7 cellular contexts compared by ENCODE assay signal in genomic region chr3:194255252-194256039, GRCh38.
DNase-seq lines count a peak whose midpoint lies in the region; ATAC-seq lines count a peak whose summit lies in the region.

No MANE protein-coding gene starts in this region.

- H3K4me3 Mint-ChIP-seq in activated naive CD4-positive, alpha-beta T cell treated with anti-CD3 and anti-CD28 coated beads for 36 hours, result peak overlapping the region; percentile 35

- ATAC-seq in GM21619 (IDR thresholded peaks at IDR 0.05; ENCODE audit: unreplicated experiment), result peak; percentile 42

- peaks cover 4% of the 10 kb centered on the region for H3K9me3 Mint-ChIP-seq in activated naive CD4-positive, alpha-beta T cell treated with anti-CD3 and anti-CD28 coated beads for 36 hours

- CTCF ChIA-PET in activated naive CD4-positive, alpha-beta T cell treated with anti-CD3 and anti-CD28 coated beads for 36 hours (lab: Charles Lee), result no interaction called here

- H3K4me1 Mint-ChIP-seq in activated naive CD4-positive, alpha-beta T cell treated with anti-CD3 and anti-CD28 coated beads for 36 hours (ENCODE audit: low read depth), result peaks cover 11% of the 10 kb centered on the region

- peak overlapping the region; percentile 56 for H3K27ac Mint-ChIP-seq in activated naive CD4-positive, alpha-beta T cell treated with anti-CD3 and anti-CD28 coated beads for 36 hours

- intact Hi-C loops in activated naive CD4-positive, alpha-beta T cell treated with anti-CD3 and anti-CD28 coated beads for 36 hours (cut with micrococcal nuclease), result loop anchor here (1.0 to 2.0 kb wide), 2 partner anchors 52 to 53 kb away; no protein-coding TSS in a partner anchor
- intact Hi-C loops in posterior cingulate gyrus (cut with DNase I), result no loop called here

- no peaks in the 10 kb centered on the region for H3K36me3 Mint-ChIP-seq in activated naive CD4-positive, alpha-beta T cell treated with anti-CD3 and anti-CD28 coated beads for 36 hours (ENCODE audit: low read depth)

- H3K27me3 Mint-ChIP-seq in activated naive CD4-positive, alpha-beta T cell treated with anti-CD3 and anti-CD28 coated beads for 36 hours (ENCODE audit: low read depth), result no peaks in the 10 kb centered on the region

- DNase-seq in SIG-M5 (lab: John Stamatoyannopoulos, UW), result peak; percentile 99
- DNase-seq in activated naive CD4-positive, alpha-beta T cell treated with anti-CD3 and anti-CD28 coated beads for 36 hours, result peak; percentile 78
- peak; percentile 39 for DNase-seq in medulla oblongata (ENCODE audit: extremely low spot score)
- DNase-seq in stimulated activated CD8-positive, alpha-beta memory T cell treated with anti-CD3 and anti-CD28 coated beads, Interleukin-7, amount 100 ng/mL, for 4 hours (ENCODE audit: low read depth in 2 of 2), result peak; percentile 25 to 36
- no peak for DNase-seq in NCI-H2107 treated with DMSO at 0.1 percent for 48 hours (lab: John Stamatoyannopoulos, UW; ENCODE audit: unreplicated experiment)
- no peak for DNase-seq in posterior cingulate gyrus

Comparison
In these comparisons a context has a peak if more than half of its experiments do, and no peak if none do; other contexts are left out.
1. DNase-seq: peak in SIG-M5 (single experiment), activated naive CD4-positive, alpha-beta T cell treated with anti-CD3 and anti-CD28 coated beads for 36 hours (single experiment), medulla oblongata (single experiment) and stimulated activated CD8-positive, alpha-beta memory T cell treated with anti-CD3 and anti-CD28 coated beads, Interleukin-7, amount 100 ng/mL, for 4 hours (2 of 2); none in NCI-H2107 treated with DMSO at 0.1 percent for 48 hours (single experiment) and posterior cingulate gyrus (0 of 10).